1 cellular context compared by ENCODE assay signal in the genomic region with DNA sequence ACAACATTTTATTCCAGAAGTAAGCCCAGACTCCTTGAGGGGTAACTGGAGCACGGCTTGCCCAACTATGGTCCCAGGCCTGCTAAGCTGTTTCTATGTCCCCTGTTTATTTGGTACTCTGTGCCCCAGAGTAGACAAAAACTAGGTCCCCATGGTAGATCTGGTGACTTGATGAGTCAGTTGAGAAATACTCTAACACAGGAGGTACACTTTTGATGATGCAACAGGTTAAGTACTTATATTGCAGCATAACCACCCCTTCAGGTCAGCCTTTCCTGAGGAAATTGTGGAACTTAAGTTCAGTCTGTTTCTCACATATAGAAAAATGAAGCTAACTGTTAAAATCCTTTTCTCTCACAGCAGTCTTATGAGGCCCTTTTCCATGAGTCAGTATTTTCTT.
TF ChIP-seq lines count a peak whose summit lies in the region.

No MANE protein-coding gene starts in this region.

TF ChIP-seq in GM12878, 131 proteins besides CTCF, POLR2A, EP300 and RAD21:
- TF ChIP-seq, protein P1, sequence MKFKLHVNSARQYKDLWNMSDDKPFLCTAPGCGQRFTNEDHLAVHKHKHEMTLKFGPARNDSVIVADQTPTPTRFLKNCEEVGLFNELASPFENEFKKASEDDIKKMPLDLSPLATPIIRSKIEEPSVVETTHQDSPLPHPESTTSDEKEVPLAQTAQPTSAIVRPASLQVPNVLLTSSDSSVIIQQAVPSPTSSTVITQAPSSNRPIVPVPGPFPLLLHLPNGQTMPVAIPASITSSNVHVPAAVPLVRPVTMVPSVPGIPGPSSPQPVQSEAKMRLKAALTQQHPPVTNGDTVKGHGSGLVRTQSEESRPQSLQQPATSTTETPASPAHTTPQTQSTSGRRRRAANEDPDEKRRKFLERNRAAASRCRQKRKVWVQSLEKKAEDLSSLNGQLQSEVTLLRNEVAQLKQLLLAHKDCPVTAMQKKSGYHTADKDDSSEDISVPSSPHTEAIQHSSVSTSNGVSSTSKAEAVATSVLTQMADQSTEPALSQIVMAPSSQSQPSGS (IDR thresholded peaks at IDR 0.05; ENCODE audit: low read length), result no peak
- TF ChIP-seq SRF (IDR thresholded peaks at IDR 0.05; ENCODE audit: low read depth in 2 of 2, low read length in 2 of 2), result no peak
- no peak for TF ChIP-seq TCF12 (IDR thresholded peaks at IDR 0.05; ENCODE audit: low read depth, low read length)
- no peak for TF ChIP-seq RUNX3 (IDR thresholded peaks at IDR 0.05; ENCODE audit: low read length)
- TF ChIP-seq MTA2 (IDR thresholded peaks at IDR 0.05; ENCODE audit: low read depth), result no peak
- no peak for TF ChIP-seq PAX8 (IDR thresholded peaks at IDR 0.05)
- no peak for TF ChIP-seq DPF2 (IDR thresholded peaks at IDR 0.05)
- no peak for TF ChIP-seq CHD1 (IDR thresholded peaks at IDR 0.05; ENCODE audit: low read depth, low read length)
- no peak for TF ChIP-seq ASH2L (IDR thresholded peaks at IDR 0.05; ENCODE audit: borderline replicate concordance, low read depth)
- TF ChIP-seq YY1 (IDR thresholded peaks at IDR 0.05; ENCODE audit: low read depth, low read length), result no peak
- TF ChIP-seq CEBPB (IDR thresholded peaks at IDR 0.05; ENCODE audit: borderline replicate concordance in 1 of 2, low read depth in 2 of 2, low read length in 2 of 2), result no peak
- TF ChIP-seq, protein P2, sequence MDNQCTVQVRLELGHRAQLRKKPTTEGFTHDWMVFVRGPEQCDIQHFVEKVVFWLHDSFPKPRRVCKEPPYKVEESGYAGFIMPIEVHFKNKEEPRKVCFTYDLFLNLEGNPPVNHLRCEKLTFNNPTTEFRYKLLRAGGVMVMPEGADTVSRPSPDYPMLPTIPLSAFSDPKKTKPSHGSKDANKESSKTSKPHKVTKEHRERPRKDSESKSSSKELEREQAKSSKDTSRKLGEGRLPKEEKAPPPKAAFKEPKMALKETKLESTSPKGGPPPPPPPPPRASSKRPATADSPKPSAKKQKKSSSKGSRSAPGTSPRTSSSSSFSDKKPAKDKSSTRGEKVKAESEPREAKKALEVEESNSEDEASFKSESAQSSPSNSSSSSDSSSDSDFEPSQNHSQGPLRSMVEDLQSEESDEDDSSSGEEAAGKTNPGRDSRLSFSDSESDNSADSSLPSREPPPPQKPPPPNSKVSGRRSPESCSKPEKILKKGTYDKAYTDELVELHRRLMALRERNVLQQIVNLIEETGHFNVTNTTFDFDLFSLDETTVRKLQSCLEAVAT (IDR thresholded peaks at IDR 0.05), result no peak
- TF ChIP-seq HCFC1 (IDR thresholded peaks at IDR 0.05; ENCODE audit: low read length), result no peak
- no peak for TF ChIP-seq BMI1 (IDR thresholded peaks at IDR 0.05; ENCODE audit: borderline replicate concordance)
- TF ChIP-seq, protein P3, sequence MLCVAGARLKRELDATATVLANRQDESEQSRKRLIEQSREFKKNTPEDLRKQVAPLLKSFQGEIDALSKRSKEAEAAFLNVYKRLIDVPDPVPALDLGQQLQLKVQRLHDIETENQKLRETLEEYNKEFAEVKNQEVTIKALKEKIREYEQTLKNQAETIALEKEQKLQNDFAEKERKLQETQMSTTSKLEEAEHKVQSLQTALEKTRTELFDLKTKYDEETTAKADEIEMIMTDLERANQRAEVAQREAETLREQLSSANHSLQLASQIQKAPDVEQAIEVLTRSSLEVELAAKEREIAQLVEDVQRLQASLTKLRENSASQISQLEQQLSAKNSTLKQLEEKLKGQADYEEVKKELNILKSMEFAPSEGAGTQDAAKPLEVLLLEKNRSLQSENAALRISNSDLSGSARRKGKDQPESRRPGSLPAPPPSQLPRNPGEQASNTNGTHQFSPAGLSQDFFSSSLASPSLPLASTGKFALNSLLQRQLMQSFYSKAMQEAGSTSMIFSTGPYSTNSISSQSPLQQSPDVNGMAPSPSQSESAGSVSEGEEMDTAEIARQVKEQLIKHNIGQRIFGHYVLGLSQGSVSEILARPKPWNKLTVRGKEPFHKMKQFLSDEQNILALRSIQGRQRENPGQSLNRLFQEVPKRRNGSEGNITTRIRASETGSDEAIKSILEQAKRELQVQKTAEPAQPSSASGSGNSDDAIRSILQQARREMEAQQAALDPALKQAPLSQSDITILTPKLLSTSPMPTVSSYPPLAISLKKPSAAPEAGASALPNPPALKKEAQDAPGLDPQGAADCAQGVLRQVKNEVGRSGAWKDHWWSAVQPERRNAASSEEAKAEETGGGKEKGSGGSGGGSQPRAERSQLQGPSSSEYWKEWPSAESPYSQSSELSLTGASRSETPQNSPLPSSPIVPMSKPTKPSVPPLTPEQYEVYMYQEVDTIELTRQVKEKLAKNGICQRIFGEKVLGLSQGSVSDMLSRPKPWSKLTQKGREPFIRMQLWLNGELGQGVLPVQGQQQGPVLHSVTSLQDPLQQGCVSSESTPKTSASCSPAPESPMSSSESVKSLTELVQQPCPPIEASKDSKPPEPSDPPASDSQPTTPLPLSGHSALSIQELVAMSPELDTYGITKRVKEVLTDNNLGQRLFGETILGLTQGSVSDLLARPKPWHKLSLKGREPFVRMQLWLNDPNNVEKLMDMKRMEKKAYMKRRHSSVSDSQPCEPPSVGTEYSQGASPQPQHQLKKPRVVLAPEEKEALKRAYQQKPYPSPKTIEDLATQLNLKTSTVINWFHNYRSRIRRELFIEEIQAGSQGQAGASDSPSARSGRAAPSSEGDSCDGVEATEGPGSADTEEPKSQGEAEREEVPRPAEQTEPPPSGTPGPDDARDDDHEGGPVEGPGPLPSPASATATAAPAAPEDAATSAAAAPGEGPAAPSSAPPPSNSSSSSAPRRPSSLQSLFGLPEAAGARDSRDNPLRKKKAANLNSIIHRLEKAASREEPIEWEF (IDR thresholded peaks at IDR 0.05; ENCODE audit: insufficient replicate concordance, low read depth, low read length), result no peak
- TF ChIP-seq, protein P4, sequence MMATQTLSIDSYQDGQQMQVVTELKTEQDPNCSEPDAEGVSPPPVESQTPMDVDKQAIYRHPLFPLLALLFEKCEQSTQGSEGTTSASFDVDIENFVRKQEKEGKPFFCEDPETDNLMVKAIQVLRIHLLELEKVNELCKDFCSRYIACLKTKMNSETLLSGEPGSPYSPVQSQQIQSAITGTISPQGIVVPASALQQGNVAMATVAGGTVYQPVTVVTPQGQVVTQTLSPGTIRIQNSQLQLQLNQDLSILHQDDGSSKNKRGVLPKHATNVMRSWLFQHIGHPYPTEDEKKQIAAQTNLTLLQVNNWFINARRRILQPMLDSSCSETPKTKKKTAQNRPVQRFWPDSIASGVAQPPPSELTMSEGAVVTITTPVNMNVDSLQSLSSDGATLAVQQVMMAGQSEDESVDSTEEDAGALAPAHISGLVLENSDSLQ (IDR thresholded peaks at IDR 0.05), result no peak
- no peak for TF ChIP-seq NFXL1 (IDR thresholded peaks at IDR 0.05; ENCODE audit: borderline replicate concordance)
- no peak for TF ChIP-seq NFIC (IDR thresholded peaks at IDR 0.05; ENCODE audit: low read depth, low read length)
- TF ChIP-seq TCF7 (IDR thresholded peaks at IDR 0.05; ENCODE audit: borderline replicate concordance), result no peak
